Comparison of ENCODE assay signal across 18 cellular contexts in genomic region chr4:154119317-154119716, GRCh38.
DNase-seq lines count a peak whose midpoint lies in the region; ATAC-seq and TF ChIP-seq lines count a peak whose summit lies in the region.
"Had no signal": no experiment of that assay in that cellular context is flagged by ENCODE, and none has a peak within 500 bp of the region (broad histone marks: within the 10 kb centered on the region; RNA-seq: fewer than 3 reads in every experiment).

No MANE protein-coding gene starts in this region.

- DNase-seq in NCI-H82 (lab: John Stamatoyannopoulos, UW) (peak; percentile 52), NCI-H82 treated with DMSO at 0.1 percent for 48 hours (lab: John Stamatoyannopoulos, UW; ENCODE audit: unreplicated experiment) (no peak), chondrocyte (ENCODE audit: low spot score) (no peak), upper lobe of left lung (no peak), SKM-1 (lab: John Stamatoyannopoulos, UW; ENCODE audit: unreplicated experiment) (no peak), HT-29 (ENCODE audit: low spot score) (no peak), coronary artery (ENCODE audit: low spot score) (no peak)
- DNase-seq: activated CD4-positive, CD25-positive, alpha-beta regulatory T cell; activated CD8-positive, alpha-beta memory T cell treated with anti-CD3 and anti-CD28 coated beads, Interleukin-2, amount 50 U/mL, for 48 hours; activated naive CD4-positive, alpha-beta T cell; CD4-positive, alpha-beta memory T cell; EL; mesenchymal stem cell; NCI-H2029 treated with DMSO at 0.1 percent for 48 hours; NCI-H526; nephron progenitor cell had no signal

- no peak overlapping the region for H3K4me3 Mint-ChIP-seq in chondrocyte (ENCODE audit: unreplicated experiment)
- H3K4me3 Mint-ChIP-seq: CD4-positive, alpha-beta memory T cell; nephron progenitor cell had no signal

- no peak overlapping the region for H3K27ac Mint-ChIP-seq in chondrocyte (ENCODE audit: unreplicated experiment)
- H3K27ac Mint-ChIP-seq: CD4-positive, alpha-beta memory T cell; nephron progenitor cell had no signal

- peaks cover 2% of the 10 kb centered on the region for H3K36me3 Mint-ChIP-seq in chondrocyte (ENCODE audit: low read depth)
- H3K36me3 Mint-ChIP-seq: CD4-positive, alpha-beta memory T cell had no signal

- H3K27me3 Mint-ChIP-seq in chondrocyte (ENCODE audit: low read depth) = no peaks in the 10 kb centered on the region

- H3K4me1 ChIP-seq in upper lobe of left lung = no peaks in the 10 kb centered on the region
- H3K4me1 ChIP-seq: ascending aorta had no signal

- H3K4me1 Mint-ChIP-seq in chondrocyte (ENCODE audit: low read depth) = peaks cover 19% of the 10 kb centered on the region
- H3K4me1 Mint-ChIP-seq: nephron progenitor cell had no signal

- H3K27me3 ChIP-seq in upper lobe of left lung = no peaks in the 10 kb centered on the region
- H3K27me3 ChIP-seq: ascending aorta had no signal

- TF ChIP-seq CTCF in chondrocyte (IDR thresholded peaks at IDR 0.05) (peak; percentile 46), upper lobe of left lung (IDR thresholded peaks at IDR 0.05) (no peak), coronary artery (IDR thresholded peaks at IDR 0.05) (no peak)

- H3K9me3 ChIP-seq in upper lobe of left lung = no peaks in the 10 kb centered on the region
- H3K9me3 ChIP-seq: ascending aorta had no signal

- H3K4me3 ChIP-seq in upper lobe of left lung = no peak overlapping the region
- H3K4me3 ChIP-seq in coronary artery = no peak overlapping the region
- H3K4me3 ChIP-seq: ascending aorta had no signal

- H3K9me3 Mint-ChIP-seq in chondrocyte (ENCODE audit: low read depth) = peaks cover 3% of the 10 kb centered on the region

- TF ChIP-seq POLR2A in upper lobe of left lung (IDR thresholded peaks at IDR 0.05) = no peak

- no peak for TF ChIP-seq EP300 in upper lobe of left lung (IDR thresholded peaks at IDR 0.05)

- WGBS in upper lobe of left lung, 2 donors = 83 to 84% methylated on average over 5 of the region's 5 CpGs

- H3K36me3 ChIP-seq in upper lobe of left lung = no peaks in the 10 kb centered on the region
- H3K36me3 ChIP-seq: ascending aorta had no signal

- ATAC-seq in HG02798 (IDR thresholded peaks at IDR 0.05; ENCODE audit: poor library complexity, unreplicated experiment) (peak; percentile 60), upper lobe of left lung (ENCODE audit: low FRiP score in 2 of 2) (peak; percentile 32 to 44)

- H3K27ac ChIP-seq in upper lobe of left lung (no peak overlapping the region), coronary artery (no peak overlapping the region)
- H3K27ac ChIP-seq: ascending aorta had no signal
